ENCODE assay signal across 8 cellular contexts in genomic region chr11:71152312-71153004, GRCh38.
DNase-seq lines count a peak whose midpoint lies in the region; FAIRE-seq and TF ChIP-seq lines count a peak whose summit lies in the region.
"Not testable (repeated sequence)": the region's sequence is repeated elsewhere in the genome, so short reads cannot be mapped to it uniquely, and the experiment has no call there.

No MANE protein-coding gene starts in this region.

- not testable (repeated sequence) for H3K79me1 ChIP-seq in trophoblast cell (ENCODE audit: low read length)

- peaks cover 10 to 14% of the 10 kb centered on the region in 2 donors for H3K4me1 ChIP-seq in kidney (ENCODE audit: control insufficient read depth in 1 of 2, insufficient read depth in 1 of 2, low read depth in 1 of 2, low read length in 2 of 2)
- not testable (repeated sequence) for H3K4me1 ChIP-seq in trophoblast cell (ENCODE audit: control insufficient read depth in 1 of 2, insufficient read depth in 2 of 2, low read length in 2 of 2); suprapubic skin

- not testable (repeated sequence) for H3K36me3 ChIP-seq in kidney (ENCODE audit: control insufficient read depth in 1 of 2, insufficient read depth in 2 of 2, low read length in 2 of 2); trophoblast cell (ENCODE audit: control insufficient read depth in 1 of 2, insufficient read depth in 2 of 2, low read length in 2 of 2); suprapubic skin

- H2BK120ac ChIP-seq in trophoblast cell (ENCODE audit: insufficient read depth, low read length, poor library complexity) = not testable (repeated sequence)

- H3K4me3 ChIP-seq in dorsolateral prefrontal cortex (peak overlapping the region in 52 of 59 donors; percentile 2 to 59 (median 39)), kidney (ENCODE audit: low read length in 2 of 2) (peak overlapping the region; percentile 21 to 52)
- H3K4me3 ChIP-seq in trophoblast cell (ENCODE audit: low read depth, low read length); suprapubic skin: not testable (repeated sequence)

- H2BK12ac ChIP-seq in trophoblast cell (ENCODE audit: low read length) = not testable (repeated sequence)

- H3K27ac ChIP-seq in C4-2B = peak overlapping the region; percentile 33
- peak overlapping the region in 2 of 59 donors; percentile 8 to 18 for H3K27ac ChIP-seq in dorsolateral prefrontal cortex
- peak overlapping the region; percentile 33 to 74 for H3K27ac ChIP-seq in kidney (ENCODE audit: low read depth in 2 of 2, low read length in 2 of 2)
- not testable (repeated sequence) for H3K27ac ChIP-seq in trophoblast cell (ENCODE audit: low read depth, low read length); suprapubic skin

- H3K14ac ChIP-seq in trophoblast cell (ENCODE audit: low read length) = not testable (repeated sequence)

- H3K4me2 ChIP-seq in trophoblast cell (ENCODE audit: low read length) = peak overlapping the region; percentile 48

- H4K91ac ChIP-seq in trophoblast cell (ENCODE audit: low read depth, low read length) = not testable (repeated sequence)

- H3K23ac ChIP-seq in trophoblast cell (ENCODE audit: low read length) = not testable (repeated sequence)

- H2AK5ac ChIP-seq in trophoblast cell (ENCODE audit: low read length) = not testable (repeated sequence)

- H3K27ac Mint-ChIP-seq in mesothelial cell of epicardium = not testable (repeated sequence)

- TF ChIP-seq CTCF in C4-2B (conservative IDR thresholded peaks at IDR 0.05); dorsolateral prefrontal cortex (IDR thresholded peaks at IDR 0.05 in 54 of 56, conservative IDR thresholded peaks at IDR 0.05 in 2 of 56; ENCODE audit: low read depth in 1 of 56, partially characterized antibody in 56 of 56); kidney (IDR thresholded peaks at IDR 0.05; ENCODE audit: borderline replicate concordance, extremely low read depth, insufficient read depth); mesothelial cell of epicardium (IDR thresholded peaks at IDR 0.05; ENCODE audit: unreplicated experiment); suprapubic skin (IDR thresholded peaks at IDR 0.05): not testable (repeated sequence)

- not testable (repeated sequence) for TF ChIP-seq POLR2A in suprapubic skin (IDR thresholded peaks at IDR 0.05)

- not testable (repeated sequence) for H3K9me3 Mint-ChIP-seq in mesothelial cell of epicardium

- peak; percentile 68 for DNase-seq in HuH-7.5 (ENCODE audit: low spot score)
- peak; percentile 16 for DNase-seq in activated effector memory CD4-positive, alpha-beta T cell treated with anti-CD3 and anti-CD28 coated beads, Interleukin-2, amount 50 U/mL, for 16 hours
- DNase-seq in dorsolateral prefrontal cortex; mesothelial cell of epicardium (ENCODE audit: low spot score in 2 of 2, unreplicated experiment in 2 of 2); trophoblast cell: not testable (repeated sequence)
- peak; percentile 51 for DNase-seq in kidney
- peak; percentile 17 to 53 for DNase-seq in suprapubic skin (ENCODE audit: low spot score in 2 of 2)

- H3K4ac ChIP-seq in trophoblast cell (ENCODE audit: low read depth, low read length) = not testable (repeated sequence)

- not testable (repeated sequence) for H3K9ac ChIP-seq in kidney (ENCODE audit: low read length in 2 of 2); trophoblast cell (ENCODE audit: low read length)

- H2AFZ ChIP-seq in trophoblast cell (ENCODE audit: insufficient read depth, low read length, poor library complexity) = not testable (repeated sequence)

- H3K27me3 ChIP-seq in dorsolateral prefrontal cortex; trophoblast cell (ENCODE audit: insufficient read depth, low read length): not testable (repeated sequence)
- peaks cover 38% of the 10 kb centered on the region for H3K27me3 ChIP-seq in suprapubic skin

- H3K79me2 ChIP-seq in trophoblast cell (ENCODE audit: control insufficient read depth, insufficient read depth, low read length, poor library complexity) = not testable (repeated sequence)

- not testable (repeated sequence) for H3K36me3 Mint-ChIP-seq in mesothelial cell of epicardium

- H3K18ac ChIP-seq in trophoblast cell (ENCODE audit: low read length) = not testable (repeated sequence)

- not testable (repeated sequence) for H3K9me3 ChIP-seq in kidney (ENCODE audit: control insufficient read depth in 1 of 2, low read length in 2 of 2); trophoblast cell (ENCODE audit: insufficient read depth, low read depth, low read length); suprapubic skin

- H3K4me1 Mint-ChIP-seq in mesothelial cell of epicardium = peaks cover 12% of the 10 kb centered on the region

- TF ChIP-seq EP300 in suprapubic skin (IDR thresholded peaks at IDR 0.05) = not testable (repeated sequence)

- not testable (repeated sequence) for FAIRE-seq in kidney (lab: Jason Lieb, UNC)

- intact Hi-C loops in dorsolateral prefrontal cortex (cut with DNase I); kidney (cut with DNase I): not testable (repeated sequence)

- not testable (repeated sequence) for H4K8ac ChIP-seq in trophoblast cell (ENCODE audit: low read depth, low read length)

- not testable (repeated sequence) for H2BK5ac ChIP-seq in trophoblast cell (ENCODE audit: low read depth, low read length, poor library complexity)

- peak overlapping the region; percentile 30 for H3K4me3 Mint-ChIP-seq in mesothelial cell of epicardium

- no CpG with 5 or more reads among the region's 15 CpGs for WGBS in trophoblast cell (ENCODE audit: extremely low coverage, insufficient coverage, insufficient read length)
- WGBS in suprapubic skin = 61% methylated on average over 9 of the region's 15 CpGs

- H4K12ac ChIP-seq in trophoblast cell (ENCODE audit: low read depth, low read length) = not testable (repeated sequence)

- peaks cover 20% of the 10 kb centered on the region for H3K27me3 Mint-ChIP-seq in mesothelial cell of epicardium (ENCODE audit: low read depth)
